9 cellular contexts compared by ENCODE assay signal in the genomic region with DNA sequence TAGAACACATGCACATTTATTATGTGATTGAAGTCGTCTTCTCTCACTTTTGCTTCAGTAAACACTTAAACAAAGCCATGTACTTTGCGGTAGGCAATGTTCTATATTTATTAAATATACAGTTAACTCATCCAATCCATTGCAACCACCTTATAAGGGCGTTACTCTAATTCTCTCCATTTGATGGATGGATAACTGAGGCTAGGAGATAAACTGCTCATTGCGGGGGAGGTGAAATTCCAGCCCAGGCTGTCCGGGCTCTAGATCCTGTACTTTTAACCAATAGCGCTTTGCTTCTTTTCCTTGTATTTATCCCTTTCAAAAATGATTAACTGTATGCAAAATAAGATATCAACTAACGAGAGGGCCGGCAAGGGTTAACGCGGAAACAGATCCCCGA. TPM values are rescaled to one million over a fixed set of nuclear protein-coding genes. Genes with fewer than 3 reads are reported as not detected.
DNase-seq lines count a peak whose midpoint lies in the region; ATAC-seq and TF ChIP-seq lines count a peak whose summit lies in the region.
"Had no signal": no experiment of that assay in that cellular context is flagged by ENCODE, and none has a peak within 500 bp of the region (broad histone marks: within the 10 kb centered on the region; RNA-seq: fewer than 3 reads in every experiment).

No MANE protein-coding gene starts in this region.

- H3K36me3 ChIP-seq in H7 (replicated peaks; ENCODE audit: control insufficient read depth, insufficient read depth, low read length) (no peaks in the 10 kb centered on the region), brain microvascular endothelial cell (replicated peaks) (no peaks in the 10 kb centered on the region), skeletal muscle tissue (ENCODE audit: control insufficient read depth in 3 of 3, insufficient read depth in 3 of 3, low read length in 3 of 3) (no peaks in the 10 kb centered on the region)

- H3K4me3 ChIP-seq in H7 (ENCODE audit: insufficient read depth, low read depth, low read length) = peak overlapping the region; percentile 95
- H3K4me3 ChIP-seq in brain microvascular endothelial cell (ENCODE audit: low read depth, low read length) = peak overlapping the region; percentile 76
- peak overlapping the region; percentile 83 to 99 (median 90) for H3K4me3 ChIP-seq in skeletal muscle tissue (ENCODE audit: low read length in 3 of 3)

- no peak for DNase-seq in H7
- no peak for DNase-seq in brain microvascular endothelial cell
- peak; percentile 28 for DNase-seq in kidney tubule cell (ENCODE audit: low spot score)
- DNase-seq in islet precursor cell = no peak
- DNase-seq in left lobe of liver (ENCODE audit: low spot score) = no peak
- no peak for DNase-seq in HCEC 1CT
- DNase-seq: GF-D8 had no signal

- H3K4me1 ChIP-seq in skeletal muscle tissue (ENCODE audit: control insufficient read depth in 3 of 3, insufficient read depth in 3 of 3, low read length in 3 of 3) = peaks cover 2 to 11% (median 10%) of the 10 kb centered on the region in 3 donors

- H3K27ac ChIP-seq in brain microvascular endothelial cell (no peak overlapping the region), skeletal muscle tissue (ENCODE audit: low read depth, low read length) (no peak overlapping the region)

- H3K9ac ChIP-seq in skeletal muscle tissue (ENCODE audit: low read depth in 1 of 3, low read length in 3 of 3) = peak overlapping the region; percentile 66 to 75 (median 68)

- H3K9me3 ChIP-seq in skeletal muscle tissue (ENCODE audit: control insufficient read depth in 3 of 3, low read length in 3 of 3) = no peaks in the 10 kb centered on the region

- TF ChIP-seq CTCF in brain microvascular endothelial cell (IDR thresholded peaks at IDR 0.05; ENCODE audit: low read depth, low read length, missing control alignments) = no peak

- ATAC-seq in left lobe of liver (no peak), HG03378 (IDR thresholded peaks at IDR 0.05; ENCODE audit: unreplicated experiment) (no peak)

- H3K27me3 ChIP-seq in H7 (ENCODE audit: control insufficient read depth, insufficient read depth, low read length) (peaks cover 2% of the 10 kb centered on the region; the same call in 1 of the 2 replicates), brain microvascular endothelial cell (replicated peaks) (peaks cover 30% of the 10 kb centered on the region), skeletal muscle tissue (ENCODE audit: control insufficient read depth in 3 of 3, insufficient read depth in 3 of 3, low read length in 3 of 3) (peaks cover 0 to 19% (median 4%) of the 10 kb centered on the region in 3 donors)

- in situ Hi-C loops in brain microvascular endothelial cell (cut with HindIII; ENCODE audit: low pct_ligation_motif_present, low sequenced_read_pairs) = loop anchor here (25.0 kb wide), 1 partner anchor 97 kb away; no protein-coding TSS in a partner anchor

RNA-seq across cellular contexts. Expression of gene PLXDC2, which starts 1.2 kb away (rescaled TPM):
- total RNA-seq in H7 (2014; rRNA removed; shearing (Covaris generic)) = 21.9 and 27.5 TPM in 2 replicates
- total RNA-seq in skeletal muscle tissue (23.0 TPM), left lobe of liver (5.0 TPM)
